ENCODE assay signal across 1 cellular context in genomic region chr7:139360210-139360947, GRCh38.
TF ChIP-seq lines count a peak whose summit lies in the region.

No MANE protein-coding gene starts in this region.

TF ChIP-seq in K562, 482 proteins besides CTCF, POLR2A, EP300 and RAD21 (continued from another document and continues in another):
- TF ChIP-seq CTCFL (IDR thresholded peaks at IDR 0.05; ENCODE audit: borderline replicate concordance, insufficient read depth, low read depth, low read length, poor library complexity, severe bottlenecking) (peak; percentile 1), SMARCB1 (IDR thresholded peaks at IDR 0.05; ENCODE audit: insufficient read length, low read depth) (no peak), IRF9 (tag; IDR thresholded peaks at IDR 0.05) (no peak), SNRNP70 (optimal IDR thresholded peaks at IDR 0.05; ENCODE audit: low read depth, low read length) (no peak), HBP1 (CRISPR knock-in tag; IDR thresholded peaks at IDR 0.05) (no peak; the same call in 1 of the 2 replicates), BRF1 (IDR thresholded peaks at IDR 0.05; ENCODE audit: borderline replicate concordance, extremely low read depth, insufficient read length) (no peak), EWSR1 (IDR thresholded peaks at IDR 0.05; ENCODE audit: borderline replicate concordance, low read depth, partially characterized antibody) (no peak), ZNF232 (CRISPR knock-in tag; IDR thresholded peaks at IDR 0.05) (0 out of 2 replicates have a peak, but pooled peaks have one; percentile 63), KLF10 (CRISPR knock-in tag; IDR thresholded peaks at IDR 0.05) (no peak), ADNP (tag; IDR thresholded peaks at IDR 0.05) (no peak), HDAC3 (IDR thresholded peaks at IDR 0.05; ENCODE audit: borderline replicate concordance, partially characterized antibody) (no peak), CREB3 (tag; conservative IDR thresholded peaks at IDR 0.05; ENCODE audit: low read depth) (no peak), GTF2B (IDR thresholded peaks at IDR 0.05; ENCODE audit: extremely low read depth, insufficient read length) (no peak), KDM5B (IDR thresholded peaks at IDR 0.05; ENCODE audit: insufficient replicate concordance, low read depth, low read length) (no peak), RHOXF2B (CRISPR knock-in tag; conservative IDR thresholded peaks at IDR 0.05) (peak; percentile 85; the same call in 1 of the 2 replicates), ZNF57 (CRISPR knock-in tag; IDR thresholded peaks at IDR 0.05) (no peak), ZBTB9 (CRISPR knock-in tag; IDR thresholded peaks at IDR 0.05) (no peak), ZBTB49 (CRISPR knock-in tag; IDR thresholded peaks at IDR 0.05; ENCODE audit: borderline replicate concordance) (no peak), EGR1 (conservative IDR thresholded peaks at IDR 0.05) (no peak), ZNF143 (CRISPR knock-in tag; IDR thresholded peaks at IDR 0.05) (no peak), ETV1 (tag; conservative IDR thresholded peaks at IDR 0.05; ENCODE audit: low read depth) (no peak), ARID2 (IDR thresholded peaks at IDR 0.05) (no peak), ZBTB12 (CRISPR knock-in tag; IDR thresholded peaks at IDR 0.05) (no peak), BRF2 (IDR thresholded peaks at IDR 0.05; ENCODE audit: borderline replicate concordance, insufficient read depth, insufficient read length) (no peak), ZBTB40 (IDR thresholded peaks at IDR 0.05) (peak; percentile 15; the same call in 1 of the 2 replicates), ZBTB40 (CRISPR knock-in tag; IDR thresholded peaks at IDR 0.05) (no peak), GATAD2B (IDR thresholded peaks at IDR 0.05; ENCODE audit: borderline replicate concordance) (no peak), MNT (conservative IDR thresholded peaks at IDR 0.05) (peak; percentile 91 to 93), FOSL1 (tag; conservative IDR thresholded peaks at IDR 0.05) (no peak), KDM2B (CRISPR knock-in tag; IDR thresholded peaks at IDR 0.05) (no peak), MED1 (CRISPR knock-in tag; IDR thresholded peaks at IDR 0.05; ENCODE audit: borderline replicate concordance) (no peak), ZFP36 (IDR thresholded peaks at IDR 0.05; ENCODE audit: low read depth, low read length, partially characterized antibody) (no peak)
